Comparison of ENCODE assay signal across 16 cellular contexts in the genomic region with DNA sequence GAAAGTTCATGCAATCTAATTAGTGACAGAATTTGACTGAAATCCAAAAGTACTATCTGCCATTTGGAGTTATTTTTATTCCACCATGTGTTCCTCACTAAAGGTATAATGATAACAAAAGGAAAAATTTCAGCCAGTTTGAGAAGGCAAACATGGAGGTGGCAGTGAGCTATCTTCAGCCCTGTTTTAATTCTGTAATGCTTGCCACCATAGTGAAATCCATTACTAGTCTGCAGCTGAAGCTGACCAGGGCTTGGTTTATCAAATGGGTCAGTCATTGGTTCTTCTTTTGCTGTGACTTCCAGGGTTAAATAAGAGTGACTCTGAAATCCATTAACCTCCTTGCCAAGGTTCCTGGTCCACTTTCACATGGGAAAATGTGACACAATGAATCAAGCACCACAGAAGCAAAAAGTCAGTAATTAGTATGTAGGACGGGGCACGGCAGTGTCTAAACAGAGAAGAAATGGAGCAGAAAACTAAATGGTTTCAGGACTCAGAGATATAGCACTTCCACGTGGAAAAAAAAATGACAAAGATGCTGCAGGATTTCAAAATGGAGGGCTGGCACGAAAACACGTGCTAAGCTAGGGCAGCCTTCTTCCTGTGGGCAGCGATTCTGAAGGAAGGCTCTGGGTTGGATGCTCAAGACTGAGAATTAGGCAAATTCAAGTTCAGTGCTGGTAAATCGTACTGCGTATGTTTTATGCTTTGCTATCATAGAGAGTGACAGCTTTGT.
"Had no signal": no experiment of that assay in that cellular context is flagged by ENCODE, and none has a peak within 500 bp of the region (broad histone marks: within the 10 kb centered on the region; RNA-seq: fewer than 3 reads in every experiment).

No MANE protein-coding gene starts in this region.

- H3K4me3 ChIP-seq: coronary artery, gastrocnemius medialis, heart right ventricle, mucosa of descending colon, neural progenitor cell, ovary had no signal

- H3K9me3 ChIP-seq: gastrocnemius medialis, heart right ventricle, mucosa of descending colon, ovary had no signal

- H3K27me3 Mint-ChIP-seq: progenitor cell of endocrine pancreas had no signal

- H3K36me3 Mint-ChIP-seq: naive thymus-derived CD8-positive, alpha-beta T cell had no signal

- H3K27ac ChIP-seq: coronary artery, gastrocnemius medialis, heart right ventricle, neural progenitor cell, ovary had no signal

- H3K4me1 Mint-ChIP-seq: neural progenitor cell had no signal

- ATAC-seq: gastrocnemius medialis; heart right ventricle; mucosa of descending colon; naive thymus-derived CD8-positive, alpha-beta T cell; sciatic nerve had no signal

- H3K36me3 ChIP-seq: gastrocnemius medialis, ovary had no signal

- H3K4me2 ChIP-seq: neural progenitor cell had no signal

- H3K4me3 Mint-ChIP-seq: naive thymus-derived CD8-positive, alpha-beta T cell; neural progenitor cell had no signal

- DNase-seq: effector CD4-positive, alpha-beta T cell; gastrocnemius medialis; heart right ventricle; hypothalamus; kidney glomerular epithelial cell; mucosa of descending colon; naive thymus-derived CD8-positive, alpha-beta T cell; nucleus accumbens; ovary; stimulated activated naive CD4-positive, alpha-beta T cell treated with Interleukin-2 at 50 U/mL for 16 hours; trophoblast cell had no signal

- H2AFZ ChIP-seq: neural progenitor cell had no signal

- H3K9me3 Mint-ChIP-seq: naive thymus-derived CD8-positive, alpha-beta T cell; neural progenitor cell had no signal

- H3K27me3 ChIP-seq: gastrocnemius medialis, heart right ventricle, neural progenitor cell, ovary had no signal

- FAIRE-seq: islet of Langerhans had no signal

- H3K27ac Mint-ChIP-seq: naive thymus-derived CD8-positive, alpha-beta T cell; neural progenitor cell; progenitor cell of endocrine pancreas had no signal

- H3K9ac ChIP-seq: neural progenitor cell had no signal
